2 cellular contexts compared by ENCODE assay signal in the genomic region with DNA sequence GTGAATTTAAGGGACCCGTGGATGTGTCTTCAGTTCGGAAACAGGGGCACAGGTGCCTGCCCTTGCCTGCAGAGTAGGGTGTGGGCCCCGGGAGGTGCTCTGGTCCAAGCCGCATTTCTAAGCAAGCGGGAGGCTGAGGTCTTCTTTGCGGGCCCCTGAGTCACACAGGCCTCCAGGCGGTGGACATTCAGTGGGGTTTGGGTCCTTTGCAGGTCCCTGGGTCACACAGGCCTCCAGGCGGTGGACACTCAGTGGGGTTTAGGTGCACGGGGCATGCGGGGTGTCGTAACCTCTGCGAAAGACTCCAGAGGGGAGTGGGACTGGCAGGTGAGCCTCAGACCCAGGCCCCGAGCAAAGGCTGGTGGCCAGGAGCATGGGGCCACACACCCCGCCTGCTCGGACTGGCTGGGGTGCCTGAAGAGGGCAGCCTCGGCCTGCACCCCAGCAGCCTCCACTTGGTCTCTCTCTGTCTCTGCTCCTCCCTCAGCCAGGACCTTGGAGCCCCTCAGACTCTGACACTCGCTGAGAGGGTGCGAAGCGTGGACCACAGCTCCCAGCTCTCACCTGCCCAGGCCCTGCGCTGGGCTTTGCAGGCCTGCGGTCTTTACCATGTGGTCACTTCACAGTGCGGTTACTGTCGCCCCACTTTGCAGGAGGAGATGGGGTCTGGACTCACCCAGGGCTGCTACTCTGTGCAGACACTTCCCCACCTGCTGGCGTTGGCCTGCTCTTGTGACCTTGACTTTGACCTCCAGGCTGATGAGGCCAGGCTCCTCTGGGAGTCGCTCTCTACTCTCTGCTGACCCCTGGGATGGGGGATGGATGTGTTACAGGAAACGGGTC.
A peak's percentile ranks its signal among the peaks of the same experiment; 100 is the strongest.
TF ChIP-seq lines count a peak whose summit lies in the region.

No MANE protein-coding gene starts in this region.

TF ChIP-seq in K562, 482 proteins besides CTCF, POLR2A, EP300 and RAD21 (continued from another document):
- TF ChIP-seq RFX5 (IDR thresholded peaks at IDR 0.05; ENCODE audit: low read depth, low read length), result no peak

TF ChIP-seq in HepG2, 621 proteins besides CTCF, POLR2A, EP300 and RAD21 (continued from another document and continues in another):
- TF ChIP-seq, protein P1, sequence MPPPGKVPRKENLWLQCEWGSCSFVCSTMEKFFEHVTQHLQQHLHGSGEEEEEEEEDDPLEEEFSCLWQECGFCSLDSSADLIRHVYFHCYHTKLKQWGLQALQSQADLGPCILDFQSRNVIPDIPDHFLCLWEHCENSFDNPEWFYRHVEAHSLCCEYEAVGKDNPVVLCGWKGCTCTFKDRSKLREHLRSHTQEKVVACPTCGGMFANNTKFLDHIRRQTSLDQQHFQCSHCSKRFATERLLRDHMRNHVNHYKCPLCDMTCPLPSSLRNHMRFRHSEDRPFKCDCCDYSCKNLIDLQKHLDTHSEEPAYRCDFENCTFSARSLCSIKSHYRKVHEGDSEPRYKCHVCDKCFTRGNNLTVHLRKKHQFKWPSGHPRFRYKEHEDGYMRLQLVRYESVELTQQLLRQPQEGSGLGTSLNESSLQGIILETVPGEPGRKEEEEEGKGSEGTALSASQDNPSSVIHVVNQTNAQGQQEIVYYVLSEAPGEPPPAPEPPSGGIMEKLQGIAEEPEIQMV (CRISPR knock-in tag; IDR thresholded peaks at IDR 0.05; ENCODE audit: low read depth), result no peak
- TF ChIP-seq POGK (CRISPR knock-in tag; conservative IDR thresholded peaks at IDR 0.05) (0 out of 2 replicates have a peak, but pooled peaks have one; percentile 26), ZBTB3 (CRISPR knock-in tag; IDR thresholded peaks at IDR 0.05; ENCODE audit: borderline replicate concordance, low read depth) (no peak), SSRP1 (CRISPR knock-in tag; IDR thresholded peaks at IDR 0.05) (no peak), HNF4A (CRISPR knock-in tag; IDR thresholded peaks at IDR 0.05) (peak; percentile 39; the same call in 1 of the 2 replicates), MLXIP (CRISPR knock-in tag; IDR thresholded peaks at IDR 0.05; ENCODE audit: borderline replicate concordance) (no peak), SALL1 (CRISPR knock-in tag; IDR thresholded peaks at IDR 0.05) (0 out of 2 replicates have a peak, but pooled peaks have one; percentile 11), KDM4B (CRISPR knock-in tag; IDR thresholded peaks at IDR 0.05) (no peak), NCOR1 (IDR thresholded peaks at IDR 0.05; ENCODE audit: borderline replicate concordance, low read length) (peak; percentile 85; the same call in 1 of the 2 replicates), ZNF589 (CRISPR knock-in tag; conservative IDR thresholded peaks at IDR 0.05) (no peak), POLR2G (IDR thresholded peaks at IDR 0.05; ENCODE audit: low read depth, low read length) (no peak), SRSF4 (IDR thresholded peaks at IDR 0.05; ENCODE audit: low read depth, low read length, poor library complexity, severe bottlenecking) (no peak), ZNF101 (CRISPR knock-in tag; IDR thresholded peaks at IDR 0.05; ENCODE audit: borderline replicate concordance, low read depth) (no peak), ZNF75D (CRISPR knock-in tag; IDR thresholded peaks at IDR 0.05; ENCODE audit: borderline replicate concordance) (no peak), PRDM15 (CRISPR knock-in tag; IDR thresholded peaks at IDR 0.05) (no peak), CC2D1A (CRISPR knock-in tag; IDR thresholded peaks at IDR 0.05) (no peak), ATRX (CRISPR knock-in tag; IDR thresholded peaks at IDR 0.05; ENCODE audit: borderline replicate concordance) (no peak), HHEX (CRISPR knock-in tag; IDR thresholded peaks at IDR 0.05) (no peak), NR2F1 (CRISPR knock-in tag; IDR thresholded peaks at IDR 0.05) (peak in 1 of 2 experiments; percentile 78; a peak in 2 of 4 replicates), ZNF7 (CRISPR knock-in tag; IDR thresholded peaks at IDR 0.05) (no peak), PRDM4 (CRISPR knock-in tag; IDR thresholded peaks at IDR 0.05; ENCODE audit: borderline replicate concordance) (no peak), BCL6 (CRISPR knock-in tag; IDR thresholded peaks at IDR 0.05) (peak; percentile 39; the same call in 1 of the 2 replicates), ZNF549 (CRISPR knock-in tag; IDR thresholded peaks at IDR 0.05) (no peak), SIN3B (IDR thresholded peaks at IDR 0.05; ENCODE audit: low read length) (no peak), ARNTL (CRISPR knock-in tag; IDR thresholded peaks at IDR 0.05) (no peak), DMAP1 (CRISPR knock-in tag; IDR thresholded peaks at IDR 0.05) (no peak)
- TF ChIP-seq, protein P2, sequence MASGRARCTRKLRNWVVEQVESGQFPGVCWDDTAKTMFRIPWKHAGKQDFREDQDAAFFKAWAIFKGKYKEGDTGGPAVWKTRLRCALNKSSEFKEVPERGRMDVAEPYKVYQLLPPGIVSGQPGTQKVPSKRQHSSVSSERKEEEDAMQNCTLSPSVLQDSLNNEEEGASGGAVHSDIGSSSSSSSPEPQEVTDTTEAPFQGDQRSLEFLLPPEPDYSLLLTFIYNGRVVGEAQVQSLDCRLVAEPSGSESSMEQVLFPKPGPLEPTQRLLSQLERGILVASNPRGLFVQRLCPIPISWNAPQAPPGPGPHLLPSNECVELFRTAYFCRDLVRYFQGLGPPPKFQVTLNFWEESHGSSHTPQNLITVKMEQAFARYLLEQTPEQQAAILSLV (CRISPR knock-in tag; IDR thresholded peaks at IDR 0.05; ENCODE audit: borderline replicate concordance), result no peak
- TF ChIP-seq, protein P3, sequence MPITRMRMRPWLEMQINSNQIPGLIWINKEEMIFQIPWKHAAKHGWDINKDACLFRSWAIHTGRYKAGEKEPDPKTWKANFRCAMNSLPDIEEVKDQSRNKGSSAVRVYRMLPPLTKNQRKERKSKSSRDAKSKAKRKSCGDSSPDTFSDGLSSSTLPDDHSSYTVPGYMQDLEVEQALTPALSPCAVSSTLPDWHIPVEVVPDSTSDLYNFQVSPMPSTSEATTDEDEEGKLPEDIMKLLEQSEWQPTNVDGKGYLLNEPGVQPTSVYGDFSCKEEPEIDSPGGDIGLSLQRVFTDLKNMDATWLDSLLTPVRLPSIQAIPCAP (CRISPR knock-in tag; IDR thresholded peaks at IDR 0.05; ENCODE audit: low read depth), result no peak
- TF ChIP-seq, protein P4, sequence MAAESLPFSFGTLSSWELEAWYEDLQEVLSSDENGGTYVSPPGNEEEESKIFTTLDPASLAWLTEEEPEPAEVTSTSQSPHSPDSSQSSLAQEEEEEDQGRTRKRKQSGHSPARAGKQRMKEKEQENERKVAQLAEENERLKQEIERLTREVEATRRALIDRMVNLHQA (CRISPR knock-in tag; IDR thresholded peaks at IDR 0.05), result no peak
- TF ChIP-seq, protein P5, sequence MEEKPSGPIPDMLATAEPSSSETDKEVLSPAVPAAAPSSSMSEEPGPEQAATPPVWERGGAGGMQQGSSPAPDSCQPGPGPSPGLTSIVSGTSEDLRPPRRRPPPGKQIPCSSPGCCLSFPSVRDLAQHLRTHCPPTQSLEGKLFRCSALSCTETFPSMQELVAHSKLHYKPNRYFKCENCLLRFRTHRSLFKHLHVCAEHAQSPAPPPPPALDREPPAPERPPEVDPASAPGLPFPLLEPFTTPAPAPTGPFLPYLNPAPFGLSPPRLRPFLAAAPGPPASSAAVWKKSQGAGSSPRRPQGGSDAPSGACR (CRISPR knock-in tag; IDR thresholded peaks at IDR 0.05), result no peak
- TF ChIP-seq, protein P6, sequence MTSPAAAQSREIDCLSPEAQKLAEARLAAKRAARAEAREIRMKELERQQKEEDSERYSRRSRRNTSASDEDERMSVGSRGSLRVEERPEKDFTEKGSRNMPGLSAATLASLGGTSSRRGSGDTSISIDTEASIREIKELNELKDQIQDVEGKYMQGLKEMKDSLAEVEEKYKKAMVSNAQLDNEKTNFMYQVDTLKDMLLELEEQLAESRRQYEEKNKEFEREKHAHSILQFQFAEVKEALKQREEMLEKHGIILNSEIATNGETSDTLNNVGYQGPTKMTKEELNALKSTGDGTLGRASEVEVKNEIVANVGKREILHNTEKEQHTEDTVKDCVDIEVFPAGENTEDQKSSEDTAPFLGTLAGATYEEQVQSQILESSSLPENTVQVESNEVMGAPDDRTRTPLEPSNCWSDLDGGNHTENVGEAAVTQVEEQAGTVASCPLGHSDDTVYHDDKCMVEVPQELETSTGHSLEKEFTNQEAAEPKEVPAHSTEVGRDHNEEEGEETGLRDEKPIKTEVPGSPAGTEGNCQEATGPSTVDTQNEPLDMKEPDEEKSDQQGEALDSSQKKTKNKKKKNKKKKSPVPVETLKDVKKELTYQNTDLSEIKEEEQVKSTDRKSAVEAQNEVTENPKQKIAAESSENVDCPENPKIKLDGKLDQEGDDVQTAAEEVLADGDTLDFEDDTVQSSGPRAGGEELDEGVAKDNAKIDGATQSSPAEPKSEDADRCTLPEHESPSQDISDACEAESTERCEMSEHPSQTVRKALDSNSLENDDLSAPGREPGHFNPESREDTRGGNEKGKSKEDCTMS (CRISPR knock-in tag; conservative IDR thresholded peaks at IDR 0.05), result no peak
